In the genomic region with DNA sequence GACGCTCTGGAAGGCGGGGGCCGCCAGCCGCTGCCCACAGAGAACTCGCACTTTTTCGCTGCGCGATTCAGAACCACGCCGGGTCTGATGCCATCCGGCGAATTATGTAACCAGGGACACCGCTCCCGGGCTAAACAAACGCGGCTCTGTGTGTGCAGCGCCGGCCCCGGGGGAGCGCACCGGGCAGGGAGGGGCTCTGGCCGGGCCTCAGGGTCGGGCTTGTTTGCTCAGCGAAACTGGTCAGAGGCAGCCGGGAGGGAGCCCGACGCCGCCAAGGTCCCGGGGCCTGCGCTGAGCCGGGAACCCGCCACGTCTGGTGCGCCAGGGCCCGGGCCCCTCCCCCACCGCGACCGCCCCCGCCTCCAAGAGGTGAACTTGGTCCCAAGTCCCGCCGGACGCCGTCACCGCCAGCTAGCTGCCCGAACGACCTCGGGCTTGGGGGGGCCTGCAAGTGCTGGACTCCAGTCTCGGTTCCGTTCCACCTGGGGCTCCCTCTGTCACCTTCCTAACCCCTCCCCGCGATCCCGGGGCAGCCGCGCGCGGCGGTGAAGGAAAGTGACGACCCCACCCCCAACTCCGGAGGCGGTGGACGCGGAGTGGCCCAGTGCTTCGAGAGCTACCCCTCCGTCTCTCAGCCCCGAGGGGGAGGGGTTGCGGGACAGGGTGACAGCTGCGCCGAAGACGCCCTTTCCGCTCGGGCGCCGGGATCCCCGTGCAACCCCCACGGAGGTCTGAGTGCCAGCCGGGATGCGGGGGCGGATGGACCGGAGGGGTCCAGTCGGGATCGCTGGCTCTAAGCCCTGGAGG, we compare ENCODE assay signal across 8 cellular contexts. TPM values are rescaled to one million over a fixed set of nuclear protein-coding genes. Genes with fewer than 3 reads are reported as not detected.
DNase-seq lines count a peak whose midpoint lies in the region; ATAC-seq and TF ChIP-seq lines count a peak whose summit lies in the region.

No MANE protein-coding gene starts in this region.

- CTCF ChIA-PET in AG04450 (lab: Charles Lee), result interaction anchor here (0.6 to 4.0 kb wide), 6 partner anchors 10 to 213 kb away, joined by 3 to 44 read pairs (median 4); partner anchors contain the start of gene B4GALNT1

- peaks cover 4% of the 10 kb centered on the region; the same call in 1 of the 2 replicates for H3K36me3 ChIP-seq in SJCRH30
- H3K36me3 ChIP-seq in uterus, result no peaks in the 10 kb centered on the region

- H3K27me3 Mint-ChIP-seq in activated naive CD8-positive, alpha-beta T cell, result no peaks in the 10 kb centered on the region
- H3K27me3 Mint-ChIP-seq in osteocyte (ENCODE audit: unreplicated experiment), result no peaks in the 10 kb centered on the region

- H3K27ac ChIP-seq in AG04450 (ENCODE audit: low read depth, low read length) (peak overlapping the region; percentile 98), SJCRH30 (peak overlapping the region; percentile 92), uterus (peak overlapping the region; percentile 96 to 100)

- H3K27ac Mint-ChIP-seq in activated naive CD8-positive, alpha-beta T cell, result peak overlapping the region; percentile 95
- H3K27ac Mint-ChIP-seq in osteocyte (ENCODE audit: unreplicated experiment), result peak overlapping the region; percentile 89

- no peaks in the 10 kb centered on the region for H3K36me3 Mint-ChIP-seq in activated naive CD8-positive, alpha-beta T cell
- H3K36me3 Mint-ChIP-seq in osteocyte (ENCODE audit: unreplicated experiment), result peaks cover 2% of the 10 kb centered on the region

- no peak for DNase-seq in AG04450 (ENCODE audit: low read depth, low spot score)
- peak in 1 of 2 experiments; percentile 100 for DNase-seq in SJCRH30
- DNase-seq in head of caudate nucleus, result peak; percentile 77 to 96 (median 90)
- DNase-seq in osteocyte (ENCODE audit: extremely low spot score, unreplicated experiment), result peak; percentile 89
- DNase-seq in uterus, result peak; percentile 71 to 73

- H3K4me1 ChIP-seq in SJCRH30 (peaks cover 31% of the 10 kb centered on the region), uterus (peaks cover 2 to 18% of the 10 kb centered on the region in 2 donors)

- POLR2A ChIA-PET in AG04450 (lab: Yijun Ruan, JAX), result interaction anchor here (0.7 to 5.7 kb wide), 10 partner anchors 9 to 56 kb away, joined by 3 to 114 read pairs (median 12); no protein-coding TSS in a partner anchor

- in situ Hi-C loops in GM18951 (cut with MboI; ENCODE audit: low sequenced_read_pairs, unreplicated experiment), result no loop called here

- peaks cover 51% of the 10 kb centered on the region for H3K4me1 Mint-ChIP-seq in activated naive CD8-positive, alpha-beta T cell (ENCODE audit: low read depth)
- peaks cover 46% of the 10 kb centered on the region for H3K4me1 Mint-ChIP-seq in osteocyte (ENCODE audit: unreplicated experiment)

- peak; percentile 39 for ATAC-seq in HG03159 (IDR thresholded peaks at IDR 0.05; ENCODE audit: unreplicated experiment)

- H3K9me3 ChIP-seq in AG04450 (ENCODE audit: control insufficient read depth, insufficient read depth, low read length) (peaks cover 7% of the 10 kb centered on the region; the same call in 1 of the 2 replicates), SJCRH30 (replicated peaks) (no peaks in the 10 kb centered on the region), uterus (no peaks in the 10 kb centered on the region)

- TF ChIP-seq CTCF in AG04450 (IDR thresholded peaks at IDR 0.05; ENCODE audit: low read depth, low read length), result no peak
- TF ChIP-seq CTCF in osteocyte (IDR thresholded peaks at IDR 0.05), result no peak
- TF ChIP-seq CTCF in uterus (IDR thresholded peaks at IDR 0.05), result no peak

- H3K4me3 Mint-ChIP-seq in activated naive CD8-positive, alpha-beta T cell, result peak overlapping the region; percentile 87
- peak overlapping the region; percentile 83 for H3K4me3 Mint-ChIP-seq in osteocyte (ENCODE audit: unreplicated experiment)

- no peaks in the 10 kb centered on the region for H3K9me3 Mint-ChIP-seq in activated naive CD8-positive, alpha-beta T cell (ENCODE audit: low read depth)
- H3K9me3 Mint-ChIP-seq in osteocyte (ENCODE audit: unreplicated experiment), result no peaks in the 10 kb centered on the region

- intact Hi-C loops in head of caudate nucleus (cut with DNase I) (loop anchor here (5.0 kb wide), 1 partner anchor 52 kb away; no protein-coding TSS in a partner anchor), uterus (cut with DNase I; ENCODE audit: low total_unique reads) (no loop called here)

- peak overlapping the region; percentile 97 for H3K4me3 ChIP-seq in AG04450 (ENCODE audit: low read depth, low read length)
- H3K4me3 ChIP-seq in SJCRH30, result peak overlapping the region; percentile 93
- peak overlapping the region; percentile 77 to 98 for H3K4me3 ChIP-seq in uterus

- TF ChIP-seq POLR2A in GM18951 (IDR thresholded peaks at IDR 0.05; ENCODE audit: extremely low read depth, insufficient read depth, insufficient read length) (peak; percentile 25), uterus (IDR thresholded peaks at IDR 0.05) (peak in 1 of 2 donors; percentile 8)

- H3K27me3 ChIP-seq in AG04450 (ENCODE audit: control insufficient read depth, insufficient read depth, low read length), result no peaks in the 10 kb centered on the region
- peaks cover 29% of the 10 kb centered on the region for H3K27me3 ChIP-seq in SJCRH30
- H3K27me3 ChIP-seq in uterus, result no peaks in the 10 kb centered on the region

RNA-seq across cellular contexts. Expression of gene CTDSP2, which starts 0.8 kb away (rescaled TPM):
- 292 and 305 TPM in 2 replicates for polyA plus RNA-seq in AG04450 (2011; rRNA removed)
- 367 and 414 TPM in 2 replicates for polyA minus RNA-seq in AG04450 (2011; rRNA and poly(A)+ RNA removed)
- 803 and 887 TPM in 2 replicates for total RNA-seq in SJCRH30 (2014; rRNA removed; shearing (Covaris generic))
- total RNA-seq in osteocyte (171 and 179 TPM in 2 replicates), uterus (100 to 1,000 TPM in 2 of 4 donors, 10 to 100 TPM in 2; 66.2 to 212 (median 90.9) TPM)

RNA-seq across cellular contexts. Expression of gene AVIL, which starts 27.1 kb away (rescaled TPM):
- 3.5 and 4.7 TPM in 2 replicates for polyA plus RNA-seq in AG04450 (2011; rRNA removed)
- 2.7 and 4.4 TPM in 2 replicates for polyA minus RNA-seq in AG04450 (2011; rRNA and poly(A)+ RNA removed)
- total RNA-seq in SJCRH30 (2014; rRNA removed; shearing (Covaris generic)), result 107 and 111 TPM in 2 replicates
- total RNA-seq in osteocyte, result 4.7 and 6.0 TPM in 2 replicates
- 10 to 100 TPM in 1 of 4 donors, 1 to 10 TPM in 2, not detected in 1; 4.4 to 21.8 (median 5.1) TPM for total RNA-seq in uterus
